Comparison of ENCODE assay signal across 8 cellular contexts in the genomic region with DNA sequence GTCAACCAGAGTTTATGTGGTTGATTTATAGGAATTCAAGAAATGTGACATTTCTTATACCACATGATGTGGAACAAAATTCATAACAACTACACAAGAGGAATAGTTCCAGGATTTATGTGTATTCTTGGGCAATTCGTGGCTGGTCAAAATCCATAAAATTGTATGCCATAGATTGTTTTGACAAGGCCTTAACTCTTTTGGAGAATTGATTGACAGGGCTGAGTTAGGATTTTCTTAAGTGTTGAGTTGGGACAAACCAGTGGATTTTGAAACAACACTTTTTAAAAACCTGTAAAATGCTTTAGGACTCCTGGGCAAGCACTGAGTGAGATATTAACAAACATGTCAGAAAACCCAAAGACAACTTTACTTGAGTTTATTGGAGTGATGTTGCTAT. TPM values are rescaled to one million over a fixed set of nuclear protein-coding genes. Genes with fewer than 3 reads are reported as not detected.
"Had no signal": no experiment of that assay in that cellular context is flagged by ENCODE, and none has a peak within 500 bp of the region (broad histone marks: within the 10 kb centered on the region; RNA-seq: fewer than 3 reads in every experiment).

No MANE protein-coding gene starts in this region.

- H3K4me2 ChIP-seq: KMS-11 had no signal

- FAIRE-seq: HepG2, HTR-8/SVneo had no signal

- H3K27ac Mint-ChIP-seq: IgD-negative memory B cell had no signal

- DNase-seq: IMR-90, KBM-7, KG1 had no signal

- H3K4me3 Mint-ChIP-seq: IgD-negative memory B cell had no signal

- H3K9ac ChIP-seq: KMS-11 had no signal

- H3K27ac ChIP-seq: HL-60, KMS-11 had no signal

- ATAC-seq: HepG2 had no signal

RNA-seq across cellular contexts. Expression of a gene that starts 19.5 kb away (rescaled TPM):
- polyA plus RNA-seq: IgD-negative memory B cell had no signal
